16 cellular contexts compared by ENCODE assay signal in genomic region chr17:59388070-59388556, GRCh38. TPM values are rescaled to one million over a fixed set of nuclear protein-coding genes. Genes with fewer than 3 reads are reported as not detected.
A peak's percentile ranks its signal among the peaks of the same experiment; 100 is the strongest.
DNase-seq lines count a peak whose midpoint lies in the region; ATAC-seq and TF ChIP-seq lines count a peak whose summit lies in the region.
"Had no signal": no experiment of that assay in that cellular context is flagged by ENCODE, and none has a peak within 500 bp of the region (broad histone marks: within the 10 kb centered on the region; RNA-seq: fewer than 3 reads in every experiment).

No MANE protein-coding gene starts in this region.

- no peaks in the 10 kb centered on the region for H3K27me3 ChIP-seq in body of pancreas
- H3K27me3 ChIP-seq in hepatocyte, result no peaks in the 10 kb centered on the region
- no peaks in the 10 kb centered on the region for H3K27me3 ChIP-seq in skeletal muscle tissue (ENCODE audit: control insufficient read depth in 3 of 3, insufficient read depth in 3 of 3, low read length in 3 of 3)
- no peaks in the 10 kb centered on the region for H3K27me3 ChIP-seq in right lobe of liver
- H3K27me3 ChIP-seq: brain microvascular endothelial cell, foreskin keratinocyte had no signal

- H3K9me2 ChIP-seq in hepatocyte (replicated peaks; ENCODE audit: insufficient read depth), result no peaks in the 10 kb centered on the region

- no peaks in the 10 kb centered on the region for H3K4me1 ChIP-seq in HEK293 (ENCODE audit: control insufficient read depth, insufficient read depth, low read length)
- H3K4me1 ChIP-seq in body of pancreas, result peaks cover 23% of the 10 kb centered on the region
- H3K4me1 ChIP-seq in hepatocyte (ENCODE audit: insufficient read depth), result no peaks in the 10 kb centered on the region
- H3K4me1 ChIP-seq in skeletal muscle tissue (ENCODE audit: control insufficient read depth in 3 of 3, insufficient read depth in 3 of 3, low read length in 3 of 3), result peaks cover 34 to 44% (median 42%) of the 10 kb centered on the region in 3 donors
- H3K4me1 ChIP-seq in right lobe of liver, result peaks cover 0 to 2% (median 0%) of the 10 kb centered on the region in 4 donors
- H3K4me1 ChIP-seq: foreskin keratinocyte had no signal

- no peak overlapping the region for H3K4me3 ChIP-seq in HEK293 (ENCODE audit: low read depth, low read length)
- no peak overlapping the region for H3K4me3 ChIP-seq in body of pancreas
- no peak overlapping the region for H3K4me3 ChIP-seq in hepatocyte
- H3K4me3 ChIP-seq in skeletal muscle tissue (ENCODE audit: low read length in 3 of 3), result peak overlapping the region in 1 of 3 donors; percentile 40
- H3K4me3 ChIP-seq in right lobe of liver, result no peak overlapping the region
- H3K4me3 ChIP-seq: skin epidermis had no signal

- no peak overlapping the region for H2AFZ ChIP-seq in hepatocyte

- DNase-seq in body of pancreas (no peak), hepatocyte (ENCODE audit: low spot score) (no peak), NK-92 (lab: John Stamatoyannopoulos, UW; ENCODE audit: unreplicated experiment) (no peak), right lobe of liver (no peak), NCI-H1417 (lab: John Stamatoyannopoulos, UW) (no peak)
- DNase-seq: activated CD8-positive, alpha-beta memory T cell treated with anti-CD3 and anti-CD28 coated beads, Interleukin-2, amount 50 U/mL, for 48 hours; activated naive CD4-positive, alpha-beta T cell; brain microvascular endothelial cell; foreskin keratinocyte; mesenchymal stem cell; SHP77 had no signal

- no peaks in the 10 kb centered on the region for H4K20me1 ChIP-seq in hepatocyte (ENCODE audit: insufficient read depth, poor library complexity, severe bottlenecking)

- intact Hi-C loops in body of pancreas (cut with DNase I) (no loop called here), right lobe of liver (cut with DNase I) (no loop called here)

- POLR2A ChIA-PET in HEK293 (lab: Yijun Ruan, JAX), result no interaction called here

- H3K9ac ChIP-seq in skeletal muscle tissue (ENCODE audit: low read depth in 1 of 3, low read length in 3 of 3), result peak overlapping the region in 2 of 3 donors; percentile 21 to 55

- peaks cover 33% of the 10 kb centered on the region for H3K79me2 ChIP-seq in hepatocyte

- H3K36me3 ChIP-seq in HEK293 (ENCODE audit: control insufficient read depth in 2 of 2, insufficient read depth in 1 of 2, low read length in 2 of 2), result peaks cover 0 to 4% of the 10 kb centered on the region in 2 experiments; a peak in 1 of 3 replicates
- peaks cover 0 to 13% of the 10 kb centered on the region in 2 donors for H3K36me3 ChIP-seq in body of pancreas (replicated peaks in 1 of 2; ENCODE audit: insufficient read depth in 1 of 2, low read depth in 2 of 2)
- H3K36me3 ChIP-seq in hepatocyte (replicated peaks; ENCODE audit: insufficient read depth, low read depth), result no peaks in the 10 kb centered on the region
- peaks cover 10 to 40% (median 39%) of the 10 kb centered on the region in 3 donors for H3K36me3 ChIP-seq in skeletal muscle tissue (ENCODE audit: control insufficient read depth in 3 of 3, insufficient read depth in 3 of 3, low read length in 3 of 3)
- H3K36me3 ChIP-seq in right lobe of liver, result peaks cover 0 to 25% (median 13%) of the 10 kb centered on the region in 4 donors
- H3K36me3 ChIP-seq: brain microvascular endothelial cell had no signal

- TF ChIP-seq POLR2A in body of pancreas (IDR thresholded peaks at IDR 0.05), result no peak
- TF ChIP-seq POLR2A in right lobe of liver (IDR thresholded peaks at IDR 0.05), result no peak

- no peak overlapping the region for H3K4me2 ChIP-seq in hepatocyte

- no peak overlapping the region for H3K27ac ChIP-seq in HEK293 (ENCODE audit: extremely low read depth, low read depth, low read length)
- H3K27ac ChIP-seq in body of pancreas, result peak overlapping the region in 3 of 4 donors; percentile 38 to 63 (median 58)
- peak overlapping the region; percentile 51 for H3K27ac ChIP-seq in hepatocyte
- H3K27ac ChIP-seq in skeletal muscle tissue (ENCODE audit: low read depth, low read length), result peak overlapping the region; percentile 51
- H3K27ac ChIP-seq in right lobe of liver, result no peak overlapping the region
- H3K27ac ChIP-seq: brain microvascular endothelial cell, foreskin keratinocyte had no signal

- H3K9me3 ChIP-seq in HEK293 (ENCODE audit: control insufficient read depth, insufficient read depth, low read depth, low read length) (no peaks in the 10 kb centered on the region), body of pancreas (no peaks in the 10 kb centered on the region), hepatocyte (ENCODE audit: low read depth) (no peaks in the 10 kb centered on the region), skeletal muscle tissue (ENCODE audit: control insufficient read depth in 3 of 3, low read length in 3 of 3) (no peaks in the 10 kb centered on the region), right lobe of liver (no peaks in the 10 kb centered on the region)

- CTCF ChIA-PET in HEK293 (lab: Yijun Ruan, JAX), result no interaction called here

- TF ChIP-seq CTCF in HEK293 (tag by site-specific recombination; IDR thresholded peaks at IDR 0.05) (no peak), body of pancreas (IDR thresholded peaks at IDR 0.05) (no peak), hepatocyte (IDR thresholded peaks at IDR 0.05; ENCODE audit: poor library complexity) (no peak), right lobe of liver (IDR thresholded peaks at IDR 0.05) (no peak)

- 58 to 65% methylated on average over 9 of the region's 9 CpGs for WGBS in body of pancreas, 2 donors
- 82% methylated on average over 9 of the region's 9 CpGs for WGBS in hepatocyte (ENCODE audit: low lambda C conversion rate, missing lambda C conversion rate)
- WGBS in right lobe of liver (ENCODE audit: insufficient coverage, low coverage, low lambda C conversion rate, missing lambda C conversion rate), result 91% methylated on average over 9 of the region's 9 CpGs

- ATAC-seq in body of pancreas (no peak), HG02885 (IDR thresholded peaks at IDR 0.05; ENCODE audit: poor library complexity, unreplicated experiment) (no peak), right lobe of liver (no peak)
- ATAC-seq: foreskin keratinocyte; stimulated activated memory B cell treated with anti-CD40 and anti-IgM and Interleukin-4, amounts not matched to agents 10 μg/mL and 1 μg/mL and 100 μg/mL, for 72 hours had no signal

TF ChIP-seq in HEK293, 187 proteins besides CTCF, POLR2A, EP300 and RAD21:
- TF ChIP-seq ZNF426 (tag by site-specific recombination; IDR thresholded peaks at IDR 0.05), result no peak
- no peak for TF ChIP-seq ZNF837 (tag by site-specific recombination; IDR thresholded peaks at IDR 0.05)
- TF ChIP-seq ZNF830 (tag by site-specific recombination; IDR thresholded peaks at IDR 0.05; ENCODE audit: low read depth), result no peak
- TF ChIP-seq ZNF354C (tag by site-specific recombination; IDR thresholded peaks at IDR 0.05; ENCODE audit: borderline replicate concordance, low read depth), result no peak
- TF ChIP-seq FEZF1 (tag by site-specific recombination; IDR thresholded peaks at IDR 0.05), result no peak
- peak; percentile 67 for TF ChIP-seq EGR2 (tag by site-specific recombination; IDR thresholded peaks at IDR 0.05; ENCODE audit: low read depth)
- TF ChIP-seq ZBTB49 (tag by site-specific recombination; IDR thresholded peaks at IDR 0.05; ENCODE audit: low read depth), result no peak
- TF ChIP-seq ZFHX2 (tag by site-specific recombination; conservative IDR thresholded peaks at IDR 0.05), result peak; percentile 69

RNA-seq across cellular contexts. Expression of gene YPEL2, which starts 56.7 kb away (rescaled TPM):
- total RNA-seq in body of pancreas, result 10 to 100 TPM; 26.7 to 27.0 TPM
- total RNA-seq in hepatocyte, result 17.5 and 26.0 TPM in 2 replicates
- 20.2 and 21.0 TPM in 2 replicates for polyA plus RNA-seq in hepatocyte
- 21.9 TPM for total RNA-seq in skeletal muscle tissue
- total RNA-seq in right lobe of liver, result 10 to 100 TPM in 4 of 6 experiments, 1 to 10 TPM in 2; 9.2 to 23.3 (median 15.2) TPM

Comparison
In these comparisons a context has a peak if more than half of its experiments do, and no peak if none do; other contexts are left out.
1. H3K27ac ChIP-seq: peak in body of pancreas (3 of 4), hepatocyte (single experiment) and skeletal muscle tissue (single experiment); none in HEK293 (single experiment) and right lobe of liver (0 of 3).